8 cellular contexts compared by ENCODE assay signal in genomic region chr3:184300377-184300717, GRCh38. TPM values are rescaled to one million over a fixed set of nuclear protein-coding genes. Genes with fewer than 3 reads are reported as not detected.
DNase-seq lines count a peak whose midpoint lies in the region; ATAC-seq and TF ChIP-seq lines count a peak whose summit lies in the region.

No MANE protein-coding gene starts in this region.

- H3K4me1 Mint-ChIP-seq in activated T-cell treated with anti-CD3 and anti-CD28 coated beads, Interleukin-2, amount 50 U/mL, for 24 hours (ENCODE audit: low read depth) = peaks cover 43% of the 10 kb centered on the region
- H3K4me1 Mint-ChIP-seq in stimulated activated effector memory CD8-positive, alpha-beta T cell treated with anti-CD3 and anti-CD28 coated beads, Interleukin-12 subunit alpha, Interleukin-12 subunit beta, amount 100 ng/mL, for 72 hours = peaks cover 36% of the 10 kb centered on the region

- TF ChIP-seq CTCF in SU-DHL-6 (IDR thresholded peaks at IDR 0.05; ENCODE audit: insufficient read depth, low read length, poor library complexity, severe bottlenecking) = no peak
- no peak for TF ChIP-seq CTCF in fibroblast of the aortic adventitia (IDR thresholded peaks at IDR 0.05; ENCODE audit: insufficient read depth, low read length)

- H3K9me2 ChIP-seq in SU-DHL-6 (replicated peaks; ENCODE audit: insufficient read depth, low read length) = no peaks in the 10 kb centered on the region

- no peaks in the 10 kb centered on the region for H4K20me1 ChIP-seq in SU-DHL-6 (ENCODE audit: low read depth, low read length)

- peak overlapping the region; percentile 88 for H3K4me3 Mint-ChIP-seq in activated T-cell treated with anti-CD3 and anti-CD28 coated beads, Interleukin-2, amount 50 U/mL, for 24 hours
- peak overlapping the region; percentile 94 for H3K4me3 Mint-ChIP-seq in stimulated activated effector memory CD8-positive, alpha-beta T cell treated with anti-CD3 and anti-CD28 coated beads, Interleukin-12 subunit alpha, Interleukin-12 subunit beta, amount 100 ng/mL, for 72 hours

- H2AFZ ChIP-seq in SU-DHL-6 (ENCODE audit: low read depth, low read length, severe bottlenecking) = no peak overlapping the region

- no peak for DNase-seq in activated T-cell treated with anti-CD3 and anti-CD28 coated beads, Interleukin-2, amount 50 U/mL, for 24 hours
- no peak for DNase-seq in activated T-cell treated with anti-CD3 and anti-CD28 coated beads, Interleukin-2, amount 50 U/mL, for 1 hour
- no peak for DNase-seq in fibroblast of the aortic adventitia (ENCODE audit: low read depth)
- DNase-seq in stimulated activated effector memory CD8-positive, alpha-beta T cell treated with anti-CD3 and anti-CD28 coated beads, Interleukin-12 subunit alpha, Interleukin-12 subunit beta, amount 100 ng/mL, for 72 hours (ENCODE audit: low spot score in 2 of 2) = no peak
- no peak for DNase-seq in NCI-H1417 (lab: John Stamatoyannopoulos, UW)
- no peak for DNase-seq in islet precursor cell

- no peak overlapping the region for H3K27ac ChIP-seq in SU-DHL-6 (ENCODE audit: low read depth, low read length)

- no peak for ATAC-seq in stimulated activated effector memory CD8-positive, alpha-beta T cell treated with anti-CD3 and anti-CD28 coated beads, Interleukin-12 subunit alpha, Interleukin-12 subunit beta, amount 100 ng/mL, for 72 hours
- ATAC-seq in HG02981 (IDR thresholded peaks at IDR 0.05; ENCODE audit: unreplicated experiment) = no peak

- no peaks in the 10 kb centered on the region for H3K27me3 Mint-ChIP-seq in activated T-cell treated with anti-CD3 and anti-CD28 coated beads, Interleukin-2, amount 50 U/mL, for 24 hours

- no peaks in the 10 kb centered on the region for H3F3A ChIP-seq in SU-DHL-6 (ENCODE audit: insufficient read depth)

- H3K79me2 ChIP-seq in SU-DHL-6 (ENCODE audit: insufficient read depth, low read length) = peaks cover 16% of the 10 kb centered on the region

- H3K36me3 Mint-ChIP-seq in activated T-cell treated with anti-CD3 and anti-CD28 coated beads, Interleukin-2, amount 50 U/mL, for 24 hours (ENCODE audit: low read depth) = peaks cover 60% of the 10 kb centered on the region
- peaks cover 59% of the 10 kb centered on the region for H3K36me3 Mint-ChIP-seq in stimulated activated effector memory CD8-positive, alpha-beta T cell treated with anti-CD3 and anti-CD28 coated beads, Interleukin-12 subunit alpha, Interleukin-12 subunit beta, amount 100 ng/mL, for 72 hours

- peak overlapping the region; percentile 92 for H3K9ac ChIP-seq in SU-DHL-6 (ENCODE audit: low read length)

- no peaks in the 10 kb centered on the region for H3K27me3 ChIP-seq in SU-DHL-6 (ENCODE audit: low read length)

- no peaks in the 10 kb centered on the region for H3K9me3 ChIP-seq in SU-DHL-6 (ENCODE audit: insufficient read depth, low read length)

- peak overlapping the region; percentile 95 for H3K27ac Mint-ChIP-seq in activated T-cell treated with anti-CD3 and anti-CD28 coated beads, Interleukin-2, amount 50 U/mL, for 24 hours
- peak overlapping the region; percentile 90 for H3K27ac Mint-ChIP-seq in stimulated activated effector memory CD8-positive, alpha-beta T cell treated with anti-CD3 and anti-CD28 coated beads, Interleukin-12 subunit alpha, Interleukin-12 subunit beta, amount 100 ng/mL, for 72 hours

- H3K4me3 ChIP-seq in SU-DHL-6 (ENCODE audit: insufficient read depth, low read length, poor library complexity, severe bottlenecking) = peak overlapping the region; percentile 89
- H3K4me3 ChIP-seq in fibroblast of the aortic adventitia (ENCODE audit: low read depth, low read length) = peak overlapping the region; percentile 95

- peaks cover 7% of the 10 kb centered on the region; the same call in 1 of the 2 replicates for H3K36me3 ChIP-seq in SU-DHL-6 (ENCODE audit: low read length)

- H3K9me3 Mint-ChIP-seq in activated T-cell treated with anti-CD3 and anti-CD28 coated beads, Interleukin-2, amount 50 U/mL, for 24 hours = no peaks in the 10 kb centered on the region
- no peaks in the 10 kb centered on the region for H3K9me3 Mint-ChIP-seq in stimulated activated effector memory CD8-positive, alpha-beta T cell treated with anti-CD3 and anti-CD28 coated beads, Interleukin-12 subunit alpha, Interleukin-12 subunit beta, amount 100 ng/mL, for 72 hours

- H3K4me2 ChIP-seq in SU-DHL-6 (ENCODE audit: low read depth, low read length, poor library complexity, severe bottlenecking) = peak overlapping the region; percentile 85

RNA-seq across cellular contexts. Expression of gene PSMD2, which starts 1.3 kb away (rescaled TPM):
- total RNA-seq in fibroblast of the aortic adventitia (ENCODE audit: low replicate concordance) = 129 and 333 TPM in 2 replicates

RNA-seq across cellular contexts. Expression of gene EIF4G1, which starts 14.1 kb away (rescaled TPM):
- total RNA-seq in fibroblast of the aortic adventitia (ENCODE audit: low replicate concordance) = 234 and 292 TPM in 2 replicates

RNA-seq across cellular contexts. Expression of gene ECE2, which starts 24.5 kb away (rescaled TPM):
- total RNA-seq in fibroblast of the aortic adventitia (ENCODE audit: low replicate concordance) = not detected in 2 replicates

RNA-seq across cellular contexts. Expression of gene FAM131A, which starts 37.1 kb away (rescaled TPM):
- 14.0 and 19.1 TPM in 2 replicates for total RNA-seq in fibroblast of the aortic adventitia (ENCODE audit: low replicate concordance)

RNA-seq across cellular contexts. Expression of gene CAMK2N2, which starts 39.0 kb away (rescaled TPM):
- 0.09 and 0.41 TPM in 2 replicates for total RNA-seq in fibroblast of the aortic adventitia (ENCODE audit: low replicate concordance)
